In the genomic region with DNA sequence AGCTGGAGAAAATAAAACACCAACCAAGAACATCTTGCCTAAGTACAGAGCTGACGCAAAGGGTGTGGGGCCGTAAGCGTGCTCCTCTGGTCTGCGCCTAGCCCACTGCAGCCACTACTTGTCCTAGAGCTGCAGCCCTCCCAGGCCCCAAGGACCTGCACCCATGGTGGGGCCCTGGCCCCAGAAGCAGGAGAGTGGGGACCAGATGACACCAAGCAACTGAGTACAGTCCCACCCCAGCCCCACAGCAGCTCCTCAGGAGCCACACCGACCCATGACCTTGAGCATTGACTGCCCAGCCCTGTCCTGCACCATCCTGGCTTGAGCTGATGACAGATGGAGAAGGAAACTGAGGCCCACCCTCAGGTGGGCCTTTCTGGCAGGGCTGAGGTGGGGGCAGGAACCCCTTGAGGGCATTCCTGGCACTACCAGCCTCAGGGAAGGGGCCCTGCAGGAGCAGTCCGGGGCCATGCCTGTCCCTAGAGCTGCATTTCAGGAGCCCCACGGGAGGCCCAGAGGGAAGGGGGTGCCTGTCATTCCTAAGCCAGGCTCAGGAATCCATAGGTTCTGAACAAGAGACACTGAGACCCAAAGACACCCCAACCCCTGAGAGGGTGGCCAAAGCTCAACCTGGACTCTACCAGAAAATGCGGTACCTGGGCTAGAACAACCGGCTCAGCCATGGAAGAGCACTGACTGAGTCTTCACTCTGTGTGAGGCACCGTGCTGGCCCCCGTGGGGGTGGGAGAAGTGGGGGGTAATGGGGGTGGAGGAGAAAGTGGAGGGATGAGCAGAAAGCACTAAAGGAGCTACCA, we compare ENCODE assay signal across 26 cellular contexts. TPM values are rescaled to one million over a fixed set of nuclear protein-coding genes. Genes with fewer than 3 reads are reported as not detected.
DNase-seq lines count a peak whose midpoint lies in the region; ATAC-seq, FAIRE-seq and TF ChIP-seq lines count a peak whose summit lies in the region.
"Had no signal": no experiment of that assay in that cellular context is flagged by ENCODE, and none has a peak within 500 bp of the region (broad histone marks: within the 10 kb centered on the region; RNA-seq: fewer than 3 reads in every experiment).

No MANE protein-coding gene starts in this region.

- no peaks in the 10 kb centered on the region for H3K4me1 Mint-ChIP-seq in activated T-cell treated with anti-CD3 and anti-CD28 coated beads, Interleukin-2, amount 50 U/mL, for 72 hours (ENCODE audit: low read depth)
- peaks cover 23% of the 10 kb centered on the region for H3K4me1 Mint-ChIP-seq in Calu3 (ENCODE audit: low read depth, unreplicated experiment)

- H3K9me3 Mint-ChIP-seq in activated T-cell treated with anti-CD3 and anti-CD28 coated beads, Interleukin-2, amount 50 U/mL, for 72 hours: peaks cover 2 to 3% of the 10 kb centered on the region in 2 donors
- H3K9me3 Mint-ChIP-seq in Calu3 (ENCODE audit: low read depth, unreplicated experiment): peaks cover 5% of the 10 kb centered on the region

- no peaks in the 10 kb centered on the region for H3K27me3 Mint-ChIP-seq in activated T-cell treated with anti-CD3 and anti-CD28 coated beads, Interleukin-2, amount 50 U/mL, for 72 hours (ENCODE audit: low read depth)
- H3K27me3 Mint-ChIP-seq in Calu3 (ENCODE audit: unreplicated experiment): peaks cover 13% of the 10 kb centered on the region

- no peak overlapping the region for H2AFZ ChIP-seq in H1 (ENCODE audit: low read length)

- no peak for TF ChIP-seq EP300 in H1 (IDR thresholded peaks at IDR 0.05; ENCODE audit: borderline replicate concordance in 1 of 2, low read depth in 2 of 2, low read length in 2 of 2)
- no peak for TF ChIP-seq EP300 in tibial nerve (IDR thresholded peaks at IDR 0.05)

- no peak overlapping the region for H3K23ac ChIP-seq in H1 (ENCODE audit: insufficient read length)

- H3K27me3 ChIP-seq in H1 (replicated peaks in 1 of 4; ENCODE audit: control insufficient read depth in 3 of 4, extremely low read depth in 1 of 4, insufficient read depth in 3 of 4, low read length in 3 of 4) (no peaks in the 10 kb centered on the region), spleen (replicated peaks in 1 of 7) (peaks cover 4 to 51% (median 28%) of the 10 kb centered on the region in 7 donors), tibial nerve (peaks cover 0 to 25% of the 10 kb centered on the region in 2 donors)

- H2BK5ac ChIP-seq in H1 (ENCODE audit: low read depth, low read length): no peak overlapping the region

- H2BK12ac ChIP-seq in H1 (ENCODE audit: low read depth, low read length): no peak overlapping the region

- H3K36me3 ChIP-seq in H1 (ENCODE audit: control insufficient read depth in 2 of 4, insufficient read depth in 4 of 4, low read length in 3 of 4) (peaks cover 9 to 27% (median 14%) of the 10 kb centered on the region in 4 experiments), spleen (no peaks in the 10 kb centered on the region), tibial nerve (peaks cover 0 to 6% (median 0%) of the 10 kb centered on the region in 3 donors)

- H2BK120ac ChIP-seq in H1 (replicated peaks; ENCODE audit: low read depth, low read length): no peak overlapping the region

- H4K5ac ChIP-seq in H1 (ENCODE audit: insufficient read length, low read depth, low read length): no peak overlapping the region

- CTCF ChIA-PET in Calu3 (lab: Charles Lee) (no interaction called here), H1 (lab: Charles Lee; ENCODE audit: partially characterized antibody) (interaction anchor here (1.0 kb wide), 1 partner anchor 19 kb away, joined by 3 read pairs; no protein-coding TSS in a partner anchor)

- no peak for TF ChIP-seq RAD21 in H1 (IDR thresholded peaks at IDR 0.05 in 1 of 2, conservative IDR thresholded peaks at IDR 0.05 in 1 of 2; ENCODE audit: low read depth in 2 of 2, low read length in 2 of 2)

- H3K56ac ChIP-seq in H1 (replicated peaks; ENCODE audit: insufficient read length, low read depth, low read length): no peak overlapping the region

- no peak overlapping the region for H2BK20ac ChIP-seq in H1 (ENCODE audit: low read length)

- no peak overlapping the region for H2AK5ac ChIP-seq in H1 (ENCODE audit: low read depth, low read length)

- H3K27ac ChIP-seq in H1 (ENCODE audit: low read depth, low read length) (no peak overlapping the region), spleen (no peak overlapping the region), tibial nerve (no peak overlapping the region)

- H3K9ac ChIP-seq in H1 (replicated peaks in 1 of 4; ENCODE audit: extremely low read depth in 1 of 4, low read depth in 3 of 4, low read length in 3 of 4): no peak overlapping the region

- no peak overlapping the region for H3K4me2 ChIP-seq in H1 (ENCODE audit: insufficient read depth in 1 of 2, low read depth in 2 of 2, low read length in 2 of 2)

- no peak overlapping the region for H3K18ac ChIP-seq in H1 (ENCODE audit: extremely low read depth, low read length)

- no TSS peak for BruUV-seq in Calu3 (replicated peaks; lab: Mats Ljungman, UMichigan)

- H3K36me3 Mint-ChIP-seq in activated T-cell treated with anti-CD3 and anti-CD28 coated beads, Interleukin-2, amount 50 U/mL, for 72 hours (ENCODE audit: insufficient read depth in 2 of 2): peaks cover 0 to 2% of the 10 kb centered on the region in 2 donors
- H3K36me3 Mint-ChIP-seq in Calu3 (ENCODE audit: insufficient read depth, unreplicated experiment): peaks cover 78% of the 10 kb centered on the region

- no peak overlapping the region for H2BK15ac ChIP-seq in H1 (ENCODE audit: low read length)

- TF ChIP-seq POLR2A in H1 (IDR thresholded peaks at IDR 0.05; ENCODE audit: control extremely low read depth in 1 of 2, low read depth in 2 of 2, low read length in 2 of 2): no peak; a peak in 1 of 3 replicates
- no peak for TF ChIP-seq POLR2A in spleen (IDR thresholded peaks at IDR 0.05)
- no peak for TF ChIP-seq POLR2A in tibial nerve (IDR thresholded peaks at IDR 0.05)
- TF ChIP-seq POLR2A in H54 (IDR thresholded peaks at IDR 0.05; ENCODE audit: low read depth, low read length): no peak

- no peak for ATAC-seq in activated T-cell treated with anti-CD3 and anti-CD28 coated beads, Interleukin-2, amount 50 U/mL, for 72 hours (replicated peaks in 1 of 2)

- peaks cover 0 to 21% (median 15%) of the 10 kb centered on the region in 4 experiments; a peak in 6 of 7 replicates for H3K4me1 ChIP-seq in H1 (replicated peaks in 1 of 4; ENCODE audit: control insufficient read depth in 3 of 4, insufficient read depth in 4 of 4, low read length in 3 of 4)
- H3K4me1 ChIP-seq in spleen: peaks cover 0 to 16% (median 15%) of the 10 kb centered on the region in 6 donors
- H3K4me1 ChIP-seq in tibial nerve: peaks cover 0 to 18% (median 4%) of the 10 kb centered on the region in 4 donors

- no peak overlapping the region for H3K4ac ChIP-seq in H1 (replicated peaks; ENCODE audit: insufficient read length, low read depth, low read length)

- H3K27ac Mint-ChIP-seq in activated T-cell treated with anti-CD3 and anti-CD28 coated beads, Interleukin-2, amount 50 U/mL, for 72 hours: no peak overlapping the region
- H3K27ac Mint-ChIP-seq in Calu3 (ENCODE audit: unreplicated experiment): peak overlapping the region; percentile 14
- H3K27ac Mint-ChIP-seq: CD4-positive, alpha-beta memory T cell had no signal

- H3K23me2 ChIP-seq in H1 (ENCODE audit: low read depth, low read length): peaks cover 4% of the 10 kb centered on the region; the same call in 1 of the 2 replicates

- H4K8ac ChIP-seq in H1 (ENCODE audit: extremely low read depth, insufficient read depth, low read length): peak overlapping the region; percentile 10; the same call in 1 of the 2 replicates

- POLR2A ChIA-PET in H1 (lab: Charles Lee; ENCODE audit: partially characterized antibody): interaction anchor here (0.8 to 3.2 kb wide), 9 partner anchors 8 to 33 kb away, joined by 3 to 12 read pairs (median 4); no protein-coding TSS in a partner anchor

- H3K4me3 ChIP-seq in H1 (ENCODE audit: extremely low read depth in 1 of 4, insufficient read depth in 2 of 4, low read depth in 3 of 4, low read length in 4 of 4) (no peak overlapping the region), spleen (no peak overlapping the region), tibial nerve (no peak overlapping the region)

- 91% methylated on average over 11 of the region's 11 CpGs; no CpG with 5 or more reads in 1 of the 2 experiments for WGBS in H1 (ENCODE audit: extremely low coverage in 1 of 2, insufficient coverage in 1 of 2, insufficient read length in 1 of 2, insufficient replicate concordance in 2 of 2, low coverage in 1 of 2, low lambda C conversion rate in 2 of 2, missing lambda C conversion rate in 1 of 2), 2 experiments
- WGBS in spleen, 5 donors: 80 to 93% (median 90%) methylated on average over 9 to 11 of the region's 11 CpGs
- 92 to 94% methylated on average over 10 to 11 of the region's 11 CpGs for WGBS in tibial nerve, 2 donors

- FAIRE-seq in H1 (lab: Jason Lieb, UNC) (no peak), H54 (lab: Jason Lieb, UNC) (no peak)
- FAIRE-seq: A204.1, GM12892, GM18507, RCC 7860 had no signal

- TF ChIP-seq CTCF in Calu3 (IDR thresholded peaks at IDR 0.05; ENCODE audit: unreplicated experiment) (no peak), H1 (IDR thresholded peaks at IDR 0.05; ENCODE audit: control extremely low read depth in 1 of 3, insufficient read depth in 1 of 3, low read depth in 1 of 3, low read length in 3 of 3) (no peak), spleen (IDR thresholded peaks at IDR 0.05 in 8 of 11, conservative IDR thresholded peaks at IDR 0.05 in 3 of 11) (no peak), tibial nerve (IDR thresholded peaks at IDR 0.05) (no peak)

- H3K79me1 ChIP-seq in H1 (ENCODE audit: low read depth, low read length): peaks cover 27% of the 10 kb centered on the region

- H3K9me3 ChIP-seq in H1 (ENCODE audit: insufficient read depth in 2 of 2, low read depth in 1 of 2, low read length in 1 of 2): peaks cover 0 to 6% of the 10 kb centered on the region in 2 experiments; a peak in 1 of 4 replicates
- peaks cover 0 to 32% (median 11%) of the 10 kb centered on the region in 8 donors for H3K9me3 ChIP-seq in spleen
- peaks cover 0 to 17% (median 2%) of the 10 kb centered on the region in 4 donors for H3K9me3 ChIP-seq in tibial nerve

- H4K20me1 ChIP-seq in H1 (replicated peaks in 1 of 2; ENCODE audit: control insufficient read depth in 1 of 2, insufficient read depth in 2 of 2, low read length in 2 of 2): peaks cover 44 to 54% of the 10 kb centered on the region in 2 experiments

- peak; percentile 14 for DNase-seq in activated T-cell treated with anti-CD3 and anti-CD28 coated beads, Interleukin-2, amount 50 U/mL, for 1 hour
- no peak for DNase-seq in activated T-cell treated with anti-CD3 and anti-CD28 coated beads, Interleukin-2, amount 50 U/mL, for 72 hours
- DNase-seq in Calu3: no peak
- DNase-seq in H1 (ENCODE audit: low read depth in 1 of 2, low spot score in 2 of 2): no peak
- peak; percentile 47 for DNase-seq in spleen
- no peak for DNase-seq in cerebellar cortex (ENCODE audit: low spot score)
- DNase-seq in tibial nerve (ENCODE audit: low spot score in 2 of 2): no peak
- no peak for DNase-seq in H54 (ENCODE audit: insufficient read length, low spot score)
- DNase-seq: CD4-positive, alpha-beta memory T cell; DMS53; H9; KG1; NCI-H1417; NCI-H187; NCI-H2107; NCI-H2227 treated with DMSO at 0.1 percent for 48 hours; NCI-H510A treated with DMSO at 0.1 percent for 48 hours; NCI-H774; SHP77 had no signal

- no peak overlapping the region for H3K14ac ChIP-seq in H1 (ENCODE audit: insufficient read length)

- H3K79me2 ChIP-seq in H1 (ENCODE audit: control insufficient read depth in 1 of 2, insufficient read depth in 2 of 2, low read length in 2 of 2): peaks cover 49 to 86% of the 10 kb centered on the region in 2 experiments

- no peak overlapping the region for H4K91ac ChIP-seq in H1 (replicated peaks; ENCODE audit: insufficient read length, low read length)

- H3K4me3 Mint-ChIP-seq in activated T-cell treated with anti-CD3 and anti-CD28 coated beads, Interleukin-2, amount 50 U/mL, for 72 hours: no peak overlapping the region
- H3K4me3 Mint-ChIP-seq in Calu3 (ENCODE audit: low read depth, unreplicated experiment): peak overlapping the region; percentile 36

- intact Hi-C loops in Calu3 (cut with micrococcal nuclease; ENCODE audit: unreplicated experiment) (no loop called here), spleen (cut with DNase I; ENCODE audit: low total_unique reads) (no loop called here)

RNA-seq across cellular contexts. Expression of a gene that starts 4.9 kb away (rescaled TPM):
- total RNA-seq in activated T-cell treated with anti-CD3 and anti-CD28 coated beads, Interleukin-2, amount 50 U/mL, for 72 hours: 10 to 100 TPM; 28.8 to 30.1 TPM
- 280 and 298 TPM in 2 replicates for total RNA-seq in Calu3 (2022)
- total RNA-seq in H1 (2021; fragmentation: NEBNext Ultra II Directional; extraction: Animal tissue kit (Norgen Biotek cat#: 25700)): 267 and 281 TPM in 2 replicates
- polyA plus RNA-seq in H1 (2011; rRNA removed): 61.3 and 83.2 TPM in 2 replicates
- polyA plus RNA-seq in H1 (2011; cell fraction: cytosol; rRNA removed): 37.7 TPM
- polyA plus RNA-seq in H1 (2011; cell fraction: nucleus; rRNA removed): 305 TPM
- polyA plus RNA-seq in H1 (2012, experiment 1 of 2): 111 to 171 TPM (median 154 TPM) in 4 replicates
- 110 TPM for polyA plus RNA-seq in H1 (2012, experiment 2 of 2)
- polyA plus RNA-seq in H1 (2013, experiment 1 of 2): 161 TPM
- polyA plus RNA-seq in H1 (2013, experiment 2 of 2): 135 TPM
- polyA minus RNA-seq in H1 (2011; rRNA and poly(A)+ RNA removed): 314 and 356 TPM in 2 replicates
- 97.5 TPM for polyA minus RNA-seq in H1 (2011; cell fraction: cytosol; rRNA and poly(A)+ RNA removed)
- polyA minus RNA-seq in H1 (2011; cell fraction: nucleus; rRNA and poly(A)+ RNA removed): 239 TPM
- 1 to 10 TPM in 2 of 7 donors, under 1 TPM in 4, not detected in 1; 0.17 to 2.0 (median 0.86) TPM for total RNA-seq in spleen
- under 1 TPM; 0.02 to 0.11 (median 0.10) TPM for polyA plus RNA-seq in spleen
- total RNA-seq in tibial nerve: 10 to 100 TPM; 31.9 to 82.2 (median 45.3) TPM
- total RNA-seq: CD4-positive, alpha-beta memory T cell; HT-29; OCI-LY7 had no signal
- polyA plus RNA-seq: CD4-positive, alpha-beta memory T cell had no signal

RNA-seq across cellular contexts. Expression of a gene that starts 53.5 kb away (rescaled TPM):
- total RNA-seq in activated T-cell treated with anti-CD3 and anti-CD28 coated beads, Interleukin-2, amount 50 U/mL, for 72 hours: not detected
- total RNA-seq in Calu3 (2022) (not detected in 2 replicates), spleen (1 to 10 TPM in 5 of 7 donors, under 1 TPM in 1, not detected in 1; 0.70 to 4.5 (median 3.8) TPM), tibial nerve (under 1 TPM in 1 of 4 donors, not detected in 3; 0.30 TPM)
- total RNA-seq in H1 (2021; fragmentation: NEBNext Ultra II Directional; extraction: Animal tissue kit (Norgen Biotek cat#: 25700)): not detected in 2 replicates
- polyA plus RNA-seq in H1 (2011; rRNA removed) (0.03 TPM in 1 of 2 replicates, not detected in the other), spleen (1 to 10 TPM in 2 of 3 donors, under 1 TPM in 1; 0.61 to 1.5 (median 1.2) TPM)
- 0.05 TPM for polyA plus RNA-seq in H1 (2011; cell fraction: cytosol; rRNA removed)
- not detected for polyA plus RNA-seq in H1 (2011; cell fraction: nucleus; rRNA removed)
- polyA plus RNA-seq in H1 (2012, experiment 1 of 2): not detected in 4 replicates
- not detected for polyA plus RNA-seq in H1 (2012, experiment 2 of 2)
- not detected for polyA plus RNA-seq in H1 (2013, experiment 1 of 2)
- not detected for polyA plus RNA-seq in H1 (2013, experiment 2 of 2)
- polyA minus RNA-seq in H1 (2011; rRNA and poly(A)+ RNA removed): not detected in 2 replicates
- not detected for polyA minus RNA-seq in H1 (2011; cell fraction: cytosol; rRNA and poly(A)+ RNA removed)
- polyA minus RNA-seq in H1 (2011; cell fraction: nucleus; rRNA and poly(A)+ RNA removed): not detected
- total RNA-seq: CD4-positive, alpha-beta memory T cell; H9; OCI-LY7 had no signal
- polyA plus RNA-seq: BJ; CD4-positive, alpha-beta memory T cell had no signal

Comparison
In these comparisons a context has a peak if more than half of its experiments do, and no peak if none do; other contexts are left out.
1. DNase-seq: peak in activated T-cell treated with anti-CD3 and anti-CD28 coated beads, Interleukin-2, amount 50 U/mL, for 1 hour (single experiment) and spleen (single experiment); none in activated T-cell treated with anti-CD3 and anti-CD28 coated beads, Interleukin-2, amount 50 U/mL, for 72 hours (0 of 2), Calu3 (single experiment), H1 (0 of 2), cerebellar cortex (single experiment), tibial nerve (0 of 2) and H54 (single experiment).
2. RNA of a gene that starts 4.9 kb away (total RNA-seq): 280 to 298 TPM in Calu3, 267 to 281 TPM in H1, 31.9 to 82.2 TPM in tibial nerve and 28.8 to 30.1 TPM in activated T-cell treated with anti-CD3 and anti-CD28 coated beads, Interleukin-2, amount 50 U/mL, for 72 hours; 0.17 to 2.0 TPM in spleen; every median in the first group is over 4 times any median in the second.